8 cellular contexts compared by ENCODE assay signal in the genomic region with DNA sequence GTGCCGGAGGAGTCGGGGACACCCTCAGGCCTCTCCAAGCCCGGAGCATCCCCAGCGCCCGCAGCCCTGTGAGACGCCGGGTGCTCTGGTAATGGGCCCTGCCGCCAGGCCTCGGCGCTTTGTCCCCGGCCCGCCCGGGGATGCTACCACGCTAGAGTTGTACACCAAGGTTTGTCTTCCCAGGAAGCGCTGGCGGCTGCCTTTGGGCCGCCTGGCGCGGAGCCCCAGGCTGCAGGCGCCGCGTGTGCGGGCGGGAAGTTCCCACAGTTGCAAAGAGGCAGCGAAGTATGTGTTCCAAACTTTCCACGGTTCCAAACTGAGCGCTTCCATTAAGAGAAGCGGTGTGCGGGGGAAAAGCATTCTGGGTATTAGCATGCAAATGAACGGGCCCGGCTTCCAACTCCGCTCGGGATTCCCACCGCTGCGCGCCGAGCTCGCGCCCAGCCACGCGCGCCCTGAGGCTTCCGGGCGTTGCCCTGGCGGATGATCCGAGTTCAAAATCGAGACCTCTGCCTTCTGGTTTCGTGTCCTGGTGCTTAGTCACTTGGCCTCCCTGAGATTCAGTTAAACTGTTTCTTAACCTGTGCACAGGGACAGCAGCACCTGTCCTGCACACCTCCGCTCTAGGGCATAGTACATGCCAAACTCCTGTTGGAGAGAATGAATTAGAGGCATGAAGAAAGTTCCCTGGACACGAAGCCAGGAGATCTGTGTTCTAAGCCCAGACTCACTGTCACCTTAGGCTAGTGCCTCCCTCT.
DNase-seq lines count a peak whose midpoint lies in the region; ATAC-seq lines count a peak whose summit lies in the region.

No MANE protein-coding gene starts in this region.

- peak overlapping the region; percentile 57; the same call in 1 of the 2 replicates for H3K27ac ChIP-seq in ACC112 (ENCODE audit: low read depth, low read length)
- peak overlapping the region; percentile 84 for H3K27ac ChIP-seq in cingulate gyrus (ENCODE audit: low read depth, low read length)

- peak; percentile 46 for DNase-seq in GM19238 (ENCODE audit: insufficient read length, low spot score)
- peak; percentile 50 for DNase-seq in NCI-H226
- DNase-seq in activated CD4-positive, alpha-beta T cell treated with anti-CD3 and anti-CD28 coated beads for 24 hours (ENCODE audit: low read depth in 2 of 2) = peak; percentile 60 to 65
- DNase-seq in kidney tubule cell (ENCODE audit: low spot score) = peak; percentile 84
- peak; percentile 54 to 57 for DNase-seq in stimulated activated CD4-positive, alpha-beta T cell treated with anti-CD3 and anti-CD28 coated beads, Interleukin-15, amount 100 ng/mL, for 48 hours (ENCODE audit: low read depth in 2 of 2)

- H2AFZ ChIP-seq in ACC112 (ENCODE audit: low read length, unreplicated experiment) = peak overlapping the region; percentile 60

- no peaks in the 10 kb centered on the region for H3K27me3 ChIP-seq in ACC112 (ENCODE audit: insufficient read depth, low read length)

- peak overlapping the region; percentile 88 for H3K4me3 ChIP-seq in ACC112 (ENCODE audit: low read depth, low read length)

- peaks cover 7% of the 10 kb centered on the region for H3K79me2 ChIP-seq in ACC112 (ENCODE audit: control insufficient read depth, insufficient read depth, low read length, unreplicated experiment)

- peaks cover 20% of the 10 kb centered on the region for H3K4me1 ChIP-seq in ACC112 (ENCODE audit: control insufficient read depth, insufficient read depth, low read length, unreplicated experiment)

- no peak for ATAC-seq in GM19452 (IDR thresholded peaks at IDR 0.05; ENCODE audit: unreplicated experiment)

- H3K36me3 ChIP-seq in ACC112 (ENCODE audit: insufficient read depth, low read length) = no peaks in the 10 kb centered on the region
